ENCODE assay signal across 21 cellular contexts in the genomic region with DNA sequence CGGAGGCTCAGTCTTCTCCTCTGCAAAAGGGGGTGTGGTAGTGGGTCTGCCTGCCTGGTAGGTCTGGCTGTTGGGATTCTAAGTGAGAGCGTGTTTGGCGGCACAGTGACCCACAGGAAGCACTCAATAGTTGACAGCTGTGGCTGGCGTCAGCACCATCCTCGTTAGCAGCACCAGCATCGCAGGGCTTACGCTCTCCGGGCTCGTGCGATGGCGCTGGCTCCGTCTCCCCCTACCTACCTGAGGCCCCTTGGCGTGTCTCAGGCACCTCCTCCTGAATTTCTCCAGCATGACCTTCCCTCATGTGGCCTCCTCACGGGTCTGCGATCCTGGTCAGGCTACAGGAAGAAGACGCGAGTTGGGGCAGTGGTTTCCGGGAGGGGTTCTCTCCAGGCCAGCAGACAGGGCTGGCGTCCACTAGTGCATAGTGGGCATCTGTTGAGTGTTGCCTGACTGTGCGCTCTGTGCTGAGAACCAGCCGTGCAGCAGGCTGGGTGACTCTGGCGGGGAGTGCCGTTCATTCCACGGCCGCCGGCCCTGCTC.
DNase-seq lines count a peak whose midpoint lies in the region; ATAC-seq, FAIRE-seq and TF ChIP-seq lines count a peak whose summit lies in the region.
"Had no signal": no experiment of that assay in that cellular context is flagged by ENCODE, and none has a peak within 500 bp of the region (broad histone marks: within the 10 kb centered on the region; RNA-seq: fewer than 3 reads in every experiment).

No MANE protein-coding gene starts in this region.

- POLR2A ChIA-PET in naive thymus-derived CD8-positive, alpha-beta T cell (lab: Charles Lee) = no interaction called here

- TF ChIP-seq CTCF in astrocyte (IDR thresholded peaks at IDR 0.05; ENCODE audit: insufficient read depth, low read depth, low read length) (no peak), tibial artery (IDR thresholded peaks at IDR 0.05) (no peak)

- peaks cover 12% of the 10 kb centered on the region for H3K4me1 ChIP-seq in astrocyte (ENCODE audit: insufficient read depth, low read length)
- H3K4me1 ChIP-seq in mucosa of rectum (ENCODE audit: control insufficient read depth in 2 of 2, insufficient read depth in 2 of 2, low read length in 2 of 2) = peaks cover 7 to 10% of the 10 kb centered on the region in 2 donors
- H3K4me1 ChIP-seq in tibial artery = peaks cover 0 to 18% (median 8%) of the 10 kb centered on the region in 4 donors

- H3K9ac ChIP-seq in astrocyte (ENCODE audit: low read length) (peak overlapping the region; percentile 10), mucosa of rectum (ENCODE audit: low read depth in 1 of 2, low read length in 2 of 2) (no peak overlapping the region)

- intact Hi-C loops in tibial artery (cut with DNase I; ENCODE audit: low total_unique reads) = no loop called here

- H3K36me3 Mint-ChIP-seq in astrocyte (ENCODE audit: low read depth, unreplicated experiment) = no peaks in the 10 kb centered on the region
- H3K36me3 Mint-ChIP-seq in naive thymus-derived CD8-positive, alpha-beta T cell = no peaks in the 10 kb centered on the region
- H3K36me3 Mint-ChIP-seq: CD14-positive monocyte; immature natural killer cell; natural killer cell treated with Interleukin-12 subunit alpha and Interleukin-12 subunit beta and Interleukin-15 and Interleukin-18, amount 100 ng/mL, for 72 hours had no signal

- peaks cover 15% of the 10 kb centered on the region for H3K4me1 Mint-ChIP-seq in astrocyte (ENCODE audit: low read depth, unreplicated experiment)
- H3K4me1 Mint-ChIP-seq in naive thymus-derived CD8-positive, alpha-beta T cell = peaks cover 0 to 6% (median 1%) of the 10 kb centered on the region in 4 donors
- H3K4me1 Mint-ChIP-seq: CD14-positive monocyte, immature natural killer cell had no signal

- FAIRE-seq in astrocyte (lab: Jason Lieb, UNC) = no peak
- FAIRE-seq: A549, bronchial epithelial cell had no signal

- H3K9me3 ChIP-seq in astrocyte (ENCODE audit: insufficient read depth, low read depth, low read length) = no peaks in the 10 kb centered on the region
- H3K9me3 ChIP-seq in mucosa of rectum (ENCODE audit: control insufficient read depth in 2 of 2, low read length in 2 of 2) = no peaks in the 10 kb centered on the region
- H3K9me3 ChIP-seq in tibial artery = no peaks in the 10 kb centered on the region
- H3K9me3 ChIP-seq: A549, thoracic aorta had no signal

- peaks cover 11% of the 10 kb centered on the region for H3K27me3 ChIP-seq in astrocyte (ENCODE audit: insufficient read depth, low read length)
- peaks cover 8 to 11% of the 10 kb centered on the region in 2 donors for H3K27me3 ChIP-seq in mucosa of rectum (ENCODE audit: control insufficient read depth in 2 of 2, insufficient read depth in 2 of 2, low read length in 2 of 2)
- peaks cover 0 to 81% of the 10 kb centered on the region in 2 donors for H3K27me3 ChIP-seq in tibial artery

- DNase-seq in NCI-H82 (lab: John Stamatoyannopoulos, UW) (peak; percentile 26), NCI-H82 treated with DMSO at 0.1 percent for 48 hours (lab: John Stamatoyannopoulos, UW; ENCODE audit: unreplicated experiment) (no peak), astrocyte (ENCODE audit: low read depth) (no peak), tibial artery (no peak), DMS114 treated with DMSO at 0.1 percent for 48 hours (lab: John Stamatoyannopoulos, UW; ENCODE audit: unreplicated experiment) (no peak), NCI-H2029 (lab: John Stamatoyannopoulos, UW) (no peak)
- DNase-seq in naive thymus-derived CD8-positive, alpha-beta T cell = no peak
- DNase-seq: DMS53, immature natural killer cell, NCI-H1436, NCI-H510A, OCI-M1, T-helper 9 cell had no signal

- no peaks in the 10 kb centered on the region for H4K20me1 ChIP-seq in astrocyte (ENCODE audit: insufficient read depth, low read length)

- no peaks in the 10 kb centered on the region for H3K36me3 ChIP-seq in astrocyte (ENCODE audit: insufficient read depth, low read length)
- H3K36me3 ChIP-seq in mucosa of rectum (ENCODE audit: control insufficient read depth in 2 of 2, insufficient read depth in 2 of 2, low read length in 2 of 2) = no peaks in the 10 kb centered on the region
- H3K36me3 ChIP-seq in tibial artery = no peaks in the 10 kb centered on the region
- H3K36me3 ChIP-seq: thoracic aorta had no signal

- no peak overlapping the region for H3K27ac Mint-ChIP-seq in astrocyte (ENCODE audit: unreplicated experiment)
- no peak overlapping the region for H3K27ac Mint-ChIP-seq in naive thymus-derived CD8-positive, alpha-beta T cell
- H3K27ac Mint-ChIP-seq: immature natural killer cell; natural killer cell treated with Interleukin-12 subunit alpha and Interleukin-12 subunit beta and Interleukin-15 and Interleukin-18, amount 100 ng/mL, for 72 hours had no signal

- H3K27ac ChIP-seq in astrocyte (ENCODE audit: low read depth, low read length) (no peak overlapping the region), mucosa of rectum (ENCODE audit: low read depth in 2 of 2, low read length in 2 of 2) (peak overlapping the region; percentile 60 to 70), tibial artery (peak overlapping the region; percentile 22 to 30)
- H3K27ac ChIP-seq: A549, thoracic aorta had no signal

- H3K79me2 ChIP-seq in astrocyte (ENCODE audit: insufficient read depth, low read length) = no peaks in the 10 kb centered on the region

- H3K9me3 Mint-ChIP-seq in astrocyte (ENCODE audit: unreplicated experiment) = no peaks in the 10 kb centered on the region
- H3K9me3 Mint-ChIP-seq in naive thymus-derived CD8-positive, alpha-beta T cell = no peaks in the 10 kb centered on the region
- H3K9me3 Mint-ChIP-seq: CD14-positive monocyte; immature natural killer cell; natural killer cell treated with Interleukin-12 subunit alpha and Interleukin-12 subunit beta and Interleukin-15 and Interleukin-18, amount 100 ng/mL, for 72 hours had no signal

- peaks cover 39% of the 10 kb centered on the region for H3K27me3 Mint-ChIP-seq in astrocyte (ENCODE audit: low read depth, unreplicated experiment)
- H3K27me3 Mint-ChIP-seq in naive thymus-derived CD8-positive, alpha-beta T cell = peaks cover 13 to 87% (median 51%) of the 10 kb centered on the region in 5 donors

- ATAC-seq in naive thymus-derived CD8-positive, alpha-beta T cell = no peak
- ATAC-seq: activated CD4-positive, CD25-positive, alpha-beta regulatory T cell treated with anti-CD3 and anti-CD28 coated beads, Interleukin-2, amount 50 U/mL, for 24 hours; esophagus mucosa; natural killer cell treated with Interleukin-12 subunit alpha and Interleukin-12 subunit beta and Interleukin-15 and Interleukin-18, amount 100 ng/mL, for 72 hours had no signal

- H3K4me2 ChIP-seq in astrocyte (ENCODE audit: low read length) = no peak overlapping the region
- H3K4me2 ChIP-seq: A549 had no signal

- H2AFZ ChIP-seq in astrocyte (ENCODE audit: low read depth, low read length) = no peak overlapping the region

- H3K4me3 Mint-ChIP-seq in astrocyte (ENCODE audit: unreplicated experiment) = no peak overlapping the region
- no peak overlapping the region for H3K4me3 Mint-ChIP-seq in naive thymus-derived CD8-positive, alpha-beta T cell
- H3K4me3 Mint-ChIP-seq: CD14-positive monocyte; immature natural killer cell; natural killer cell treated with Interleukin-12 subunit alpha and Interleukin-12 subunit beta and Interleukin-15 and Interleukin-18, amount 100 ng/mL, for 72 hours had no signal

- no peak overlapping the region for H3K4me3 ChIP-seq in astrocyte (ENCODE audit: insufficient read depth, low read depth, low read length)
- no peak overlapping the region for H3K4me3 ChIP-seq in mucosa of rectum (ENCODE audit: low read length in 2 of 2)
- no peak overlapping the region for H3K4me3 ChIP-seq in tibial artery
- H3K4me3 ChIP-seq: A549, thoracic aorta had no signal
